13 cellular contexts compared by ENCODE assay signal in the genomic region with DNA sequence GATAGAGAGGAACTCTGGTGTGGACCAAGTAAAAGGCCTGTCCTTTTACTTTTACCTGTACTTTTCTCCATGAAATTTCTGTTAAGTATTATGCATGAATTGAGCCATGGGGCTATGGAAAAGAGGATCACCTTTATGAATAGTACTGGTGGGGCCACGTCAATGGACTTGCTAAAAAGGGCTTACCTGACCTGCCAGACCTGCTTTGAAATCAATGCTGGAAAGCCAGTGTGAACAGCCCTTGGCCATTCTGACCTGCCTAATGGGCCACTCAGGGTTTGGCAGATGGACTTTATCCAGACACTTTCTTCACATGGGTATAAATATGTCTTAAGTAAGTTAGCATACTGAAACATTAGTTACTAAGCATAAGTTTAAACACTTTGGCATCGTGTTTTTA.
"Had no signal": no experiment of that assay in that cellular context is flagged by ENCODE, and none has a peak within 500 bp of the region (broad histone marks: within the 10 kb centered on the region; RNA-seq: fewer than 3 reads in every experiment).

No MANE protein-coding gene starts in this region.

- H3K27ac ChIP-seq: thoracic aorta, VCaP had no signal

- H3K4me1 Mint-ChIP-seq: memory B cell had no signal

- DNase-seq: activated CD4-positive, CD25-positive, alpha-beta regulatory T cell treated with anti-CD3 and anti-CD28 coated beads, Interleukin-2, amount 50 U/mL, for 72 hours; activated CD8-positive, alpha-beta memory T cell treated with anti-CD3 and anti-CD28 coated beads for 24 hours; activated CD8-positive, alpha-beta memory T cell treated with anti-CD3 and anti-CD28 coated beads, Interleukin-2, amount 50 U/mL, for 48 hours; activated effector memory CD4-positive, alpha-beta T cell treated with Interleukin-2 at 50 U/mL for 16 hours; activated naive CD4-positive, alpha-beta T cell treated with anti-CD3 and anti-CD28 coated beads, Interleukin-2, amount 10 ng/mL, durations not matched to agents 7 days and 5 days; activated naive CD8-positive, alpha-beta T cell treated with anti-CD3 and anti-CD28 coated beads, Interleukin-2, amount 50 U/mL, for 24 hours; cortex of kidney had no signal

- H3K27ac Mint-ChIP-seq: activated naive CD4-positive, alpha-beta T cell treated with anti-CD3 and anti-CD28 coated beads, Interleukin-2, amount 10 ng/mL, durations not matched to agents 7 days and 5 days; activated naive CD8-positive, alpha-beta T cell treated with anti-CD3 and anti-CD28 coated beads, Interleukin-2, amount 50 U/mL, for 24 hours; memory B cell; stimulated activated memory B cell treated with anti-CD40 and anti-IgM and Interleukin-4, amounts not matched to agents 10 μg/mL and 1 μg/mL and 100 μg/mL, for 72 hours; T-helper 1 cell treated with Interleukin-12 subunit alpha and Interleukin-12 subunit beta and Interleukin-4 antibody, amounts not matched to agents 30 μg/mL and 1 μg/mL, for 36 hours had no signal

- H3K4me3 Mint-ChIP-seq: activated naive CD4-positive, alpha-beta T cell treated with anti-CD3 and anti-CD28 coated beads, Interleukin-2, amount 10 ng/mL, durations not matched to agents 7 days and 5 days; activated naive CD8-positive, alpha-beta T cell treated with anti-CD3 and anti-CD28 coated beads, Interleukin-2, amount 50 U/mL, for 24 hours; memory B cell; stimulated activated memory B cell treated with anti-CD40 and anti-IgM and Interleukin-4, amounts not matched to agents 10 μg/mL and 1 μg/mL and 100 μg/mL, for 72 hours had no signal

- H3K4me3 ChIP-seq: thoracic aorta had no signal

- H3K9me3 ChIP-seq: thoracic aorta had no signal

- H3K36me3 ChIP-seq: thoracic aorta had no signal

- H3K9me3 Mint-ChIP-seq: activated naive CD4-positive, alpha-beta T cell treated with anti-CD3 and anti-CD28 coated beads, Interleukin-2, amount 10 ng/mL, durations not matched to agents 7 days and 5 days; activated naive CD8-positive, alpha-beta T cell treated with anti-CD3 and anti-CD28 coated beads, Interleukin-2, amount 50 U/mL, for 24 hours; memory B cell; naive thymus-derived CD8-positive, alpha-beta T cell; stimulated activated memory B cell treated with anti-CD40 and anti-IgM and Interleukin-4, amounts not matched to agents 10 μg/mL and 1 μg/mL and 100 μg/mL, for 72 hours; T-helper 1 cell treated with Interleukin-12 subunit alpha and Interleukin-12 subunit beta and Interleukin-4 antibody, amounts not matched to agents 30 μg/mL and 1 μg/mL, for 36 hours had no signal

- H3K36me3 Mint-ChIP-seq: activated naive CD4-positive, alpha-beta T cell treated with anti-CD3 and anti-CD28 coated beads, Interleukin-2, amount 10 ng/mL, durations not matched to agents 7 days and 5 days; memory B cell; naive thymus-derived CD8-positive, alpha-beta T cell; stimulated activated memory B cell treated with anti-CD40 and anti-IgM and Interleukin-4, amounts not matched to agents 10 μg/mL and 1 μg/mL and 100 μg/mL, for 72 hours had no signal
